In the genomic region with DNA sequence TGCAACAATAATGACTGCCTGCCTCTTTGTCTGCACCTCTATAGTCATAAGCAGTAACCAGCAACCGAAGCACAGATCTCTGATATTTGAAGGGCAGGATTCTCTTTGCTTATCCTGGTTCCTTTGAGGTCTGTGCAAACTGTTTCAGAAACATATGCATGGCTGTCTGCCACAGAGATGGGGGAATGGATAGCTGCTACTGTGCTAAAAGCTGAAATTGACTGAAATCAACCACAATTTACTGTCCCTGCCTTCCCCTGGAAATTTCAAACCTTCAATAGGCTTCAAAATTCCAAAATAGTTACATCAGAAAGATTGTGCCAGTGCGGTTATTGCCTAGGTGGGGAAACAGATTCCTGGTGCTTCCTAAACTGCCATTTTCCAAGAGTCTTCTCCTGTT, we compare ENCODE assay signal across 30 cellular contexts.
"Had no signal": no experiment of that assay in that cellular context is flagged by ENCODE, and none has a peak within 500 bp of the region (broad histone marks: within the 10 kb centered on the region; RNA-seq: fewer than 3 reads in every experiment).

No MANE protein-coding gene starts in this region.

- H3K9ac ChIP-seq: parathyroid adenoma had no signal

- H3K27ac Mint-ChIP-seq: activated naive CD4-positive, alpha-beta T cell treated with anti-CD3 and anti-CD28 coated beads for 36 hours; activated naive CD8-positive, alpha-beta T cell treated with anti-CD3 and anti-CD28 coated beads for 36 hours; activated T-helper 1 cell treated with anti-CD3 and anti-CD28 coated beads, Interleukin-12 subunit alpha, Interleukin-12 subunit beta, Interleukin-2, Interleukin-4 antibody, amounts not matched to agents 30 ng/mL and 10 ng/mL and 1 ng/mL, durations not matched to agents 14 hours and 24 hours and 36 hours; mesothelial cell of epicardium; naive B cell; nephron progenitor cell; stimulated activated memory B cell treated with anti-CD40 and anti-IgM and Interleukin-4, amounts not matched to agents 10 μg/mL and 1 μg/mL and 100 μg/mL, for 72 hours; stimulated activated naive CD8-positive, alpha-beta T cell treated with anti-CD3 and anti-CD28 coated beads, Interleukin-15, amount 100 ng/mL, for 72 hours; type B pancreatic cell had no signal

- H3K4me3 Mint-ChIP-seq: activated naive CD4-positive, alpha-beta T cell treated with anti-CD3 and anti-CD28 coated beads for 36 hours; activated naive CD8-positive, alpha-beta T cell treated with anti-CD3 and anti-CD28 coated beads for 36 hours; activated T-helper 1 cell treated with anti-CD3 and anti-CD28 coated beads, Interleukin-12 subunit alpha, Interleukin-12 subunit beta, Interleukin-2, Interleukin-4 antibody, amounts not matched to agents 30 ng/mL and 10 ng/mL and 1 ng/mL, durations not matched to agents 14 hours and 24 hours and 36 hours; mesothelial cell of epicardium; naive B cell; nephron progenitor cell; stimulated activated memory B cell treated with anti-CD40 and anti-IgM and Interleukin-4, amounts not matched to agents 10 μg/mL and 1 μg/mL and 100 μg/mL, for 72 hours; stimulated activated naive CD8-positive, alpha-beta T cell treated with anti-CD3 and anti-CD28 coated beads, Interleukin-15, amount 100 ng/mL, for 72 hours; type B pancreatic cell had no signal

- H3K4me1 ChIP-seq: foreskin keratinocyte, heart right ventricle, parathyroid adenoma, psoas muscle, sigmoid colon, vagina had no signal

- DNase-seq: activated CD4-positive, alpha-beta T cell treated with anti-CD3 and anti-CD28 coated beads for 4 hours; activated CD4-positive, alpha-beta T cell treated with anti-CD3 and anti-CD28 coated beads, Interleukin-2, amount 50 U/mL, for 4 hours; activated CD8-positive, alpha-beta memory T cell treated with anti-CD3 and anti-CD28 coated beads for 24 hours; activated effector memory CD4-positive, alpha-beta T cell treated with anti-CD3 and anti-CD28 coated beads, Interleukin-2, amount 50 U/mL, for 16 hours; activated naive CD4-positive, alpha-beta T cell treated with anti-CD3 and anti-CD28 coated beads for 36 hours; activated naive CD8-positive, alpha-beta T cell treated with anti-CD3 and anti-CD28 coated beads for 36 hours; amniotic stem cell; caudate nucleus; foreskin keratinocyte; heart right ventricle; naive B cell; nephron progenitor cell; nucleus accumbens; psoas muscle; sigmoid colon; small intestine; stimulated activated CD4-positive, alpha-beta T cell treated with anti-CD3 and anti-CD28 coated beads, Interleukin-1b, Interleukin-23, amount 100 ng/mL, for 48 hours; stimulated activated CD4-positive, alpha-beta T cell treated with anti-CD3 and anti-CD28 coated beads, Interleukin-4, amount 100 ng/mL, for 4 hours; stimulated activated CD8-positive, alpha-beta memory T cell treated with anti-CD3 and anti-CD28 coated beads, Interleukin-4, amount 100 ng/mL, for 48 hours; stimulated activated naive CD8-positive, alpha-beta T cell treated with anti-CD3 and anti-CD28 coated beads, Interleukin-15, amount 100 ng/mL, for 72 hours; substantia nigra had no signal

- H3K9me3 ChIP-seq: psoas muscle, sigmoid colon, vagina had no signal

- H3K4me3 ChIP-seq: heart right ventricle, psoas muscle, sigmoid colon, vagina had no signal

- H3K27me3 Mint-ChIP-seq: type B pancreatic cell had no signal

- FAIRE-seq: endothelial cell of umbilical vein, small intestine, TTC549 had no signal

- H3K27ac ChIP-seq: foreskin keratinocyte, heart right ventricle, parathyroid adenoma, psoas muscle, sigmoid colon, vagina, VCaP had no signal

- H3K27me3 ChIP-seq: foreskin keratinocyte, heart right ventricle, sigmoid colon, vagina had no signal

- H3K4me1 Mint-ChIP-seq: activated naive CD8-positive, alpha-beta T cell treated with anti-CD3 and anti-CD28 coated beads for 36 hours; mesothelial cell of epicardium; naive B cell; nephron progenitor cell; stimulated activated memory B cell treated with anti-CD40 and anti-IgM and Interleukin-4, amounts not matched to agents 10 μg/mL and 1 μg/mL and 100 μg/mL, for 72 hours; stimulated activated naive CD8-positive, alpha-beta T cell treated with anti-CD3 and anti-CD28 coated beads, Interleukin-15, amount 100 ng/mL, for 72 hours had no signal

- H3K36me3 ChIP-seq: heart right ventricle, sigmoid colon, vagina had no signal

- H3K9me3 Mint-ChIP-seq: activated naive CD8-positive, alpha-beta T cell treated with anti-CD3 and anti-CD28 coated beads for 36 hours; activated T-helper 1 cell treated with anti-CD3 and anti-CD28 coated beads, Interleukin-12 subunit alpha, Interleukin-12 subunit beta, Interleukin-2, Interleukin-4 antibody, amounts not matched to agents 30 ng/mL and 10 ng/mL and 1 ng/mL, durations not matched to agents 14 hours and 24 hours and 36 hours had no signal

- H3K36me3 Mint-ChIP-seq: activated naive CD8-positive, alpha-beta T cell treated with anti-CD3 and anti-CD28 coated beads for 36 hours; mesothelial cell of epicardium; stimulated activated memory B cell treated with anti-CD40 and anti-IgM and Interleukin-4, amounts not matched to agents 10 μg/mL and 1 μg/mL and 100 μg/mL, for 72 hours; type B pancreatic cell had no signal

- ATAC-seq: foreskin keratinocyte; heart right ventricle; psoas muscle; stimulated activated memory B cell treated with anti-CD40 and anti-IgM and Interleukin-4, amounts not matched to agents 10 μg/mL and 1 μg/mL and 100 μg/mL, for 72 hours; stimulated activated naive CD8-positive, alpha-beta T cell treated with anti-CD3 and anti-CD28 coated beads, Interleukin-15, amount 100 ng/mL, for 72 hours had no signal

- H2AFZ ChIP-seq: parathyroid adenoma had no signal
